Comparison of ENCODE assay signal across 1 cellular context in the genomic region with DNA sequence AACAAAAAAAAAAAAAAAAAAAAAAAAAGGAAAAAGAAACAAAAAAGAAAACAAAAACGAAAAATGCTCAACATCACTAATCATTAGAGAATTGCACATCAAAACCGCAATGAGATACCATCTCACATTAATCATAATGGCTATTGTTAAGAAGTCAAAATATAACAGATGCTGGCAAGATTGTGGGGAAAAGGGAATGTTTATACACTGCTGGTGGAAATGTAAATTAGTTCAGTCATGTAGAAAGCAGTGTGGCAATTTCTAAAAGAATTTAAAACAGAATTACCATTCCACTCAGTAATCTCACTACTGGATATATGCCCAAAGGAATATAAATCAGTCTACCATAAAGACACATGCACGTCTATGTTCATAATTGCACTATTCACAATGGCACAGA.
TF ChIP-seq lines count a peak whose summit lies in the region.

No MANE protein-coding gene starts in this region.

TF ChIP-seq in SK-N-SH treated with all-trans-retinoic acid at 6 μM for 48 hours, 23 proteins besides CTCF, POLR2A, EP300 and RAD21 (continued from another document):
- TF ChIP-seq PATZ1 (CRISPR knock-in tag; IDR thresholded peaks at IDR 0.05; ENCODE audit: borderline replicate concordance), result no peak
- no peak for TF ChIP-seq ZNF8 (CRISPR knock-in tag; IDR thresholded peaks at IDR 0.05)
- no peak for TF ChIP-seq TSHZ2 (CRISPR knock-in tag; IDR thresholded peaks at IDR 0.05)
- TF ChIP-seq RARB (CRISPR knock-in tag; IDR thresholded peaks at IDR 0.05), result no peak
- TF ChIP-seq CSDC2 (CRISPR knock-in tag; IDR thresholded peaks at IDR 0.05), result no peak
- no peak for TF ChIP-seq OSR1 (CRISPR knock-in tag; IDR thresholded peaks at IDR 0.05)
- no peak for TF ChIP-seq ARNTL (CRISPR knock-in tag; IDR thresholded peaks at IDR 0.05; ENCODE audit: borderline replicate concordance, low read depth)
- TF ChIP-seq ISL1 (CRISPR knock-in tag; IDR thresholded peaks at IDR 0.05), result no peak
- TF ChIP-seq, protein P1, sequence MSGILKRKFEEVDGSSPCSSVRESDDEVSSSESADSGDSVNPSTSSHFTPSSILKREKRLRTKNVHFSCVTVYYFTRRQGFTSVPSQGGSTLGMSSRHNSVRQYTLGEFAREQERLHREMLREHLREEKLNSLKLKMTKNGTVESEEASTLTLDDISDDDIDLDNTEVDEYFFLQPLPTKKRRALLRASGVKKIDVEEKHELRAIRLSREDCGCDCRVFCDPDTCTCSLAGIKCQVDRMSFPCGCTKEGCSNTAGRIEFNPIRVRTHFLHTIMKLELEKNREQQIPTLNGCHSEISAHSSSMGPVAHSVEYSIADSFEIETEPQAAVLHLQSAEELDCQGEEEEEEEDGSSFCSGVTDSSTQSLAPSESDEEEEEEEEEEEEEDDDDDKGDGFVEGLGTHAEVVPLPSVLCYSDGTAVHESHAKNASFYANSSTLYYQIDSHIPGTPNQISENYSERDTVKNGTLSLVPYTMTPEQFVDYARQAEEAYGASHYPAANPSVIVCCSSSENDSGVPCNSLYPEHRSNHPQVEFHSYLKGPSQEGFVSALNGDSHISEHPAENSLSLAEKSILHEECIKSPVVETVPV (CRISPR knock-in tag; IDR thresholded peaks at IDR 0.05), result no peak
- TF ChIP-seq ZFP3 (CRISPR knock-in tag; IDR thresholded peaks at IDR 0.05), result no peak
- TF ChIP-seq GLIS3 (CRISPR knock-in tag; IDR thresholded peaks at IDR 0.05), result no peak
